ENCODE assay signal across 8 cellular contexts in the genomic region with DNA sequence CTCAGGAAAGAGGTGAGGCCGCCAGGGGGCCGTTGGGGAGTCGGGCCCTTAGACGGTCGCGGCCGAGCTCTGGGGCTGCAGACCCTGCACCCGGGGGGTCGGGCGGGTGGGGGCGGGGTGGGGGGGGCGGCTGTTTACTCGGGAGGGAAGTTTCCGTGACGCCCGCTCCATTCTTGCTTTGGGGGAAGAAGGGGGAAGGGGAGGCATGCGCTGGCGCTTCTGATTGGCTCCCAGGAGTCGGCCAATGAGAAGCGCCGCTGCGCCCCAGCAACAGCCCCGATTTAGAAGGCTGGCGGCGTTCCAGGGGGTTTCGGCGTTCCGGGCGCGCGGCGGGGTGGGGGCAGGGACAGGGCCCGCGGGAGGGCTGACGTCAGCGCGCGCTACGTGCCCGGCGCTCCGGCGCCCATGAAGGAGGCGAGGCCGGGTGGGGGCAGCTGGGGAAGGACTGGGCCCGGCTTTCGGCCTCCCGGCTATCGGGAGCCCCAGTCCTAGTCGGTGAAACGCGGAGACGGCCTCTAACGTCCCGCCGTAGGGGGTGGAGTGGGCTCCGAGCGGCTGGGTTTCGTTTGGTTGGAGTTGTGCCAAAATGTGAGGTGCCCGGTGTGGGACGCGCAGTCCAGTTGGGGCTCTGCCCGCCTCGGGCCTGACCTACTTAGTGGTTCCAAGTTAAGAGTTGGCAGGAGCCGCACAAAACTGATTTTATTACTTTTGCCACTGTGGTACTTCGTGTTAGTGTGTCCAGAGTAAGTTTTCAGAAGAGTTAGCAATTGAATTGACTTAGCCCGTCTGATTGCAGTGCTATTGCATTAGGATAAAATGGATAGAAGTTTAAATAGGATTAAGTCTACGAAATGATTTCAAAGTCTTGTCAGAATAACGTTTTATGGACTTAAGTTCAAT. TPM values are rescaled to one million over a fixed set of nuclear protein-coding genes. Genes with fewer than 3 reads are reported as not detected.
A peak's percentile ranks its signal among the peaks of the same experiment; 100 is the strongest.
DNase-seq lines count a peak whose midpoint lies in the region; ATAC-seq, FAIRE-seq and TF ChIP-seq lines count a peak whose summit lies in the region.

No MANE protein-coding gene starts in this region.

- H3K27ac ChIP-seq in DND-41 (ENCODE audit: low read length): peak overlapping the region; percentile 96
- peak overlapping the region; percentile 88 for H3K27ac ChIP-seq in Karpas-422 (ENCODE audit: low read length)
- H3K27ac ChIP-seq in fibroblast of lung (ENCODE audit: insufficient read depth, low read length): peak overlapping the region; percentile 97

- H3K79me2 ChIP-seq in DND-41 (ENCODE audit: insufficient read depth, low read length) (peaks cover 40% of the 10 kb centered on the region), Karpas-422 (ENCODE audit: low read length) (peaks cover 27% of the 10 kb centered on the region), fibroblast of lung (ENCODE audit: control insufficient read depth, insufficient read depth, low read length) (peaks cover 29% of the 10 kb centered on the region)

- H3K27me3 Mint-ChIP-seq in naive thymus-derived CD8-positive, alpha-beta T cell: no peaks in the 10 kb centered on the region
- H3K27me3 Mint-ChIP-seq in stimulated activated naive B cell treated with anti-CD40 and anti-IgM and Interleukin-4, amounts not matched to agents 10 μg/mL and 1 μg/mL and 100 μg/mL, for 72 hours: no peaks in the 10 kb centered on the region

- H2AFZ ChIP-seq in DND-41 (ENCODE audit: low read depth, low read length) (peak overlapping the region; percentile 92), Karpas-422 (ENCODE audit: low read length) (peak overlapping the region; percentile 57), fibroblast of lung (ENCODE audit: low read length) (no peak overlapping the region)

- FAIRE-seq in RCC 7860 (lab: Jason Lieb, UNC): no peak

- peak overlapping the region; percentile 85 for H3K4me2 ChIP-seq in DND-41 (ENCODE audit: insufficient read depth, low read length)
- H3K4me2 ChIP-seq in Karpas-422 (ENCODE audit: low read depth, low read length, poor library complexity, severe bottlenecking): peak overlapping the region; percentile 86
- peak overlapping the region; percentile 98 for H3K4me2 ChIP-seq in fibroblast of lung (ENCODE audit: extremely low read depth, insufficient read depth, low read length)

- peaks cover 23 to 49% (median 46%) of the 10 kb centered on the region in 4 donors for H3K4me1 Mint-ChIP-seq in naive thymus-derived CD8-positive, alpha-beta T cell
- H3K4me1 Mint-ChIP-seq in stimulated activated naive B cell treated with anti-CD40 and anti-IgM and Interleukin-4, amounts not matched to agents 10 μg/mL and 1 μg/mL and 100 μg/mL, for 72 hours: peaks cover 20 to 36% of the 10 kb centered on the region in 2 donors

- peaks cover 17 to 48% (median 36%) of the 10 kb centered on the region in 3 donors for H3K36me3 Mint-ChIP-seq in naive thymus-derived CD8-positive, alpha-beta T cell
- peaks cover 33 to 50% of the 10 kb centered on the region in 2 donors for H3K36me3 Mint-ChIP-seq in stimulated activated naive B cell treated with anti-CD40 and anti-IgM and Interleukin-4, amounts not matched to agents 10 μg/mL and 1 μg/mL and 100 μg/mL, for 72 hours

- no peaks in the 10 kb centered on the region for H3K9me2 ChIP-seq in Karpas-422 (replicated peaks; ENCODE audit: insufficient read depth, low read length)

- peak overlapping the region; percentile 86 to 99 (median 95) for H3K27ac Mint-ChIP-seq in naive thymus-derived CD8-positive, alpha-beta T cell
- peak overlapping the region; percentile 98 for H3K27ac Mint-ChIP-seq in stimulated activated naive B cell treated with anti-CD40 and anti-IgM and Interleukin-4, amounts not matched to agents 10 μg/mL and 1 μg/mL and 100 μg/mL, for 72 hours

- H3K4me1 ChIP-seq in DND-41 (ENCODE audit: insufficient read depth, low read length): peaks cover 30% of the 10 kb centered on the region
- peaks cover 17% of the 10 kb centered on the region for H3K4me1 ChIP-seq in Karpas-422 (ENCODE audit: low read length)
- no peaks in the 10 kb centered on the region for H3K4me1 ChIP-seq in fibroblast of lung (ENCODE audit: control insufficient read depth, extremely low read depth, insufficient read depth, low read length)

- ATAC-seq in DND-41 (ENCODE audit: insufficient read depth, low read depth) (peak; percentile 63), GM21786 (IDR thresholded peaks at IDR 0.05; ENCODE audit: unreplicated experiment) (peak; percentile 55)
- peak; percentile 52 to 61 for ATAC-seq in naive thymus-derived CD8-positive, alpha-beta T cell
- ATAC-seq in stimulated activated naive B cell treated with anti-CD40 and anti-IgM and Interleukin-4, amounts not matched to agents 10 μg/mL and 1 μg/mL and 100 μg/mL, for 72 hours (replicated peaks): peak; percentile 66 to 74

- H3K27me3 ChIP-seq in DND-41 (ENCODE audit: insufficient read depth, low read length, poor library complexity) (no peaks in the 10 kb centered on the region), Karpas-422 (ENCODE audit: low read length) (no peaks in the 10 kb centered on the region), fibroblast of lung (ENCODE audit: control insufficient read depth, insufficient read depth, low read length) (no peaks in the 10 kb centered on the region)

- H3K9me3 ChIP-seq in DND-41 (ENCODE audit: insufficient read depth, low read length, severe bottlenecking) (no peaks in the 10 kb centered on the region), Karpas-422 (ENCODE audit: low read length) (no peaks in the 10 kb centered on the region), fibroblast of lung (ENCODE audit: control insufficient read depth, insufficient read depth, low read depth, low read length) (no peaks in the 10 kb centered on the region)

- peak overlapping the region; percentile 87 to 99 (median 94) for H3K4me3 Mint-ChIP-seq in naive thymus-derived CD8-positive, alpha-beta T cell
- peak overlapping the region; percentile 93 to 97 for H3K4me3 Mint-ChIP-seq in stimulated activated naive B cell treated with anti-CD40 and anti-IgM and Interleukin-4, amounts not matched to agents 10 μg/mL and 1 μg/mL and 100 μg/mL, for 72 hours

- TF ChIP-seq CTCF in DND-41 (IDR thresholded peaks at IDR 0.05; ENCODE audit: borderline replicate concordance, extremely low read depth, low read length, poor library complexity, severe bottlenecking) (no peak), fibroblast of lung (conservative IDR thresholded peaks at IDR 0.05 in 1 of 2, IDR thresholded peaks at IDR 0.05 in 1 of 2; ENCODE audit: low read depth in 1 of 2, low read length in 2 of 2) (no peak)

- H3K4me3 ChIP-seq in DND-41 (ENCODE audit: low read depth in 1 of 2, low read length in 2 of 2) (peak overlapping the region; percentile 97 to 98), Karpas-422 (ENCODE audit: low read length) (peak overlapping the region; percentile 99), fibroblast of lung (replicated peaks in 1 of 4; ENCODE audit: control extremely low read depth in 1 of 4, insufficient read depth in 1 of 4, low read depth in 3 of 4, low read length in 4 of 4) (peak overlapping the region; percentile 86 to 100 (median 96))

- H3K9me3 Mint-ChIP-seq in naive thymus-derived CD8-positive, alpha-beta T cell: no peaks in the 10 kb centered on the region
- H3K9me3 Mint-ChIP-seq in stimulated activated naive B cell treated with anti-CD40 and anti-IgM and Interleukin-4, amounts not matched to agents 10 μg/mL and 1 μg/mL and 100 μg/mL, for 72 hours: no peaks in the 10 kb centered on the region

- POLR2A ChIA-PET in naive thymus-derived CD8-positive, alpha-beta T cell (lab: Charles Lee): interaction anchor here (0.5 to 6.0 kb wide), 15 partner anchors 10 to 1380 kb away, joined by 3 to 105 read pairs (median 7); a partner anchor contains a TSS

- peaks cover 41% of the 10 kb centered on the region for H3K36me3 ChIP-seq in DND-41 (ENCODE audit: insufficient read depth, low read length)
- peaks cover 29% of the 10 kb centered on the region for H3K36me3 ChIP-seq in Karpas-422 (ENCODE audit: insufficient read depth, low read length)
- no peaks in the 10 kb centered on the region for H3K36me3 ChIP-seq in fibroblast of lung (ENCODE audit: control insufficient read depth, insufficient read depth, low read length)

- DNase-seq in DND-41 (peak; percentile 97), Karpas-422 (peak; percentile 99), RCC 7860 (ENCODE audit: low spot score) (peak; percentile 83), fibroblast of lung (ENCODE audit: low read depth in 2 of 2) (peak; percentile 95 to 98)
- DNase-seq in activated T-helper 1 cell treated with anti-CD3 and anti-CD28 coated beads, Interleukin-2, amount 50 U/mL, for 16 hours (ENCODE audit: low read depth in 1 of 2, low spot score in 1 of 2): peak; percentile 98 to 99
- DNase-seq in naive thymus-derived CD8-positive, alpha-beta T cell: peak; percentile 96 to 100 (median 99)
- peak; percentile 96 for DNase-seq in stimulated activated naive B cell treated with anti-CD40 and anti-IgM and Interleukin-4, amounts not matched to agents 10 μg/mL and 1 μg/mL and 100 μg/mL, for 72 hours

- H4K20me1 ChIP-seq in DND-41 (ENCODE audit: insufficient read depth, low read length) (peaks cover 26% of the 10 kb centered on the region), Karpas-422 (ENCODE audit: insufficient read depth, low read depth, low read length) (peaks cover 34% of the 10 kb centered on the region), fibroblast of lung (ENCODE audit: control insufficient read depth, extremely low read depth, insufficient read depth, low read length) (no peaks in the 10 kb centered on the region)

- peak overlapping the region; percentile 98 for H3K9ac ChIP-seq in DND-41 (ENCODE audit: low read depth, low read length)
- peak overlapping the region; percentile 98 for H3K9ac ChIP-seq in Karpas-422 (ENCODE audit: low read length)
- H3K9ac ChIP-seq in fibroblast of lung (ENCODE audit: insufficient read depth, low read length): peak overlapping the region; percentile 98

RNA-seq across cellular contexts. Expression of a gene that starts 1.1 kb away (rescaled TPM):
- 45.3 and 72.4 TPM in 2 replicates for total RNA-seq in Karpas-422 (2014; rRNA removed; shearing (Covaris generic); ENCODE audit: low replicate concordance)
- 65.1 and 73.7 TPM in 2 replicates for total RNA-seq in fibroblast of lung
- polyA plus RNA-seq in fibroblast of lung: 11.2 and 14.9 TPM in 2 replicates
- 36.2 and 67.4 TPM in 2 replicates for polyA plus RNA-seq in fibroblast of lung (2012)
- 8.3 and 13.7 TPM in 2 replicates for polyA minus RNA-seq in fibroblast of lung (ENCODE audit: low replicate concordance)
- 100 to 1,000 TPM; 645 to 699 TPM for total RNA-seq in naive thymus-derived CD8-positive, alpha-beta T cell
- polyA plus RNA-seq in naive thymus-derived CD8-positive, alpha-beta T cell: 100 to 1,000 TPM; 561 to 737 (median 604) TPM

RNA-seq across cellular contexts. Expression of a gene that starts 36.2 kb away (rescaled TPM):
- total RNA-seq in Karpas-422 (2014; rRNA removed; shearing (Covaris generic); ENCODE audit: low replicate concordance): not detected in 2 replicates
- 0.33 and 0.51 TPM in 2 replicates for total RNA-seq in fibroblast of lung
- 0.10 and 0.11 TPM in 2 replicates for polyA plus RNA-seq in fibroblast of lung
- polyA plus RNA-seq in fibroblast of lung (2012): 0.06 and 0.07 TPM in 2 replicates
- polyA minus RNA-seq in fibroblast of lung (ENCODE audit: low replicate concordance): not detected in 2 replicates
- not detected for total RNA-seq in naive thymus-derived CD8-positive, alpha-beta T cell
- polyA plus RNA-seq in naive thymus-derived CD8-positive, alpha-beta T cell: under 1 TPM in 2 of 3 donors, not detected in 1; 0.05 to 0.20 TPM

Comparison
In these comparisons a context has a peak if more than half of its experiments do, and no peak if none do; other contexts are left out.
1. Peak in every context shown above with its lines: DNase-seq, ATAC-seq, H3K4me3 ChIP-seq and H3K27ac ChIP-seq.